ENCODE assay signal across 1 cellular context in the genomic region with DNA sequence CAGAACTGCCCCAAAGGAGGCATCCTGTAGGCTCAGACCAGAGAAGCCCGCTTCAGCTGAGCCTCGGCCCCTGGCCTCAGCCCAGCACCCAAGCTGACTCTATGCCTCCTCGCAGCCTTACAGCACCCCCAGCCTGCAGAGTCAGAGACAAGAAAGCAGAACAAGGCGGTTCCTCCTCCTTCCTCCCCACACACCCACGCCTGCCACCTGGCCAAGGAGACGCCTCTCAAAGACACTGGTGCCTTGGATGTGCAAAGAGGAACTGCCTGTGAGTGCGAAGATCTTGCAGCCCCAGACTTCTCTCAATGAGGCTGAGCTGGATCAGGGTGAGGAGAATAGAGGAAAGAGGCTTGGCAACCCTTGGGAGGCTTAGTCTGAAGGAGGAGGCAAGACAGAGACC.
TF ChIP-seq lines count a peak whose summit lies in the region.

No MANE protein-coding gene starts in this region.

TF ChIP-seq in K562, 482 proteins besides CTCF, POLR2A, EP300 and RAD21 (continues in another document):
- TF ChIP-seq ZNF212 (CRISPR knock-in tag; IDR thresholded peaks at IDR 0.05) = no peak
- no peak for TF ChIP-seq HNRNPL (IDR thresholded peaks at IDR 0.05; ENCODE audit: low read depth, low read length)
- TF ChIP-seq ZNF282 (CRISPR knock-in tag; IDR thresholded peaks at IDR 0.05) = no peak
- no peak for TF ChIP-seq ZNF274 (IDR thresholded peaks at IDR 0.05; ENCODE audit: borderline replicate concordance, low read depth, low read length)
- no peak for TF ChIP-seq SRSF9 (IDR thresholded peaks at IDR 0.05; ENCODE audit: borderline replicate concordance, low read depth, low read length)
- peak; percentile 88 for TF ChIP-seq CTBP1 (IDR thresholded peaks at IDR 0.05; ENCODE audit: borderline replicate concordance)
- TF ChIP-seq NFRKB (IDR thresholded peaks at IDR 0.05; ENCODE audit: low read depth) = no peak
- TF ChIP-seq ZFP36 (IDR thresholded peaks at IDR 0.05; ENCODE audit: low read depth, low read length, partially characterized antibody) = no peak
- no peak for TF ChIP-seq ZBTB40 (IDR thresholded peaks at IDR 0.05)
- no peak for TF ChIP-seq ZBTB40 (CRISPR knock-in tag; IDR thresholded peaks at IDR 0.05)
- 0 out of 2 replicates have a peak, but pooled peaks have one; percentile 22 for TF ChIP-seq BHLHE40 (IDR thresholded peaks at IDR 0.05; ENCODE audit: low read length)
- TF ChIP-seq MTA3 (IDR thresholded peaks at IDR 0.05; ENCODE audit: borderline replicate concordance) = no peak
- no peak for TF ChIP-seq NR0B1 (IDR thresholded peaks at IDR 0.05; ENCODE audit: partially characterized antibody)
- TF ChIP-seq CBFA2T3 (IDR thresholded peaks at IDR 0.05) = peak; percentile 32
- TF ChIP-seq KAT2B (IDR thresholded peaks at IDR 0.05; ENCODE audit: low read depth, low read length) = no peak
- TF ChIP-seq HINFP (tag; conservative IDR thresholded peaks at IDR 0.05; ENCODE audit: low read depth) = no peak
- peak; percentile 58; the same call in 1 of the 2 replicates for TF ChIP-seq TFAP4 (CRISPR knock-in tag; IDR thresholded peaks at IDR 0.05; ENCODE audit: borderline replicate concordance)
- no peak for TF ChIP-seq PHB (CRISPR knock-in tag; IDR thresholded peaks at IDR 0.05)
- no peak for TF ChIP-seq NBN (IDR thresholded peaks at IDR 0.05; ENCODE audit: low read depth)
- peak; percentile 79; the same call in 1 of the 2 replicates for TF ChIP-seq ZNF263 (CRISPR knock-in tag; IDR thresholded peaks at IDR 0.05; ENCODE audit: borderline replicate concordance)
- TF ChIP-seq ZBTB8A (IDR thresholded peaks at IDR 0.05; ENCODE audit: partially characterized antibody) = no peak
- no peak for TF ChIP-seq CEBPB (tag; IDR thresholded peaks at IDR 0.05)
- TF ChIP-seq SFPQ (IDR thresholded peaks at IDR 0.05; ENCODE audit: low read depth, low read length) = no peak
- TF ChIP-seq FOS (IDR thresholded peaks at IDR 0.05; ENCODE audit: extremely low read depth, insufficient read length) = no peak
- no peak for TF ChIP-seq TGIF2 (CRISPR knock-in tag; IDR thresholded peaks at IDR 0.05)
- TF ChIP-seq ZNF830 (CRISPR knock-in tag; IDR thresholded peaks at IDR 0.05) = no peak
- no peak for TF ChIP-seq SMARCE1 (IDR thresholded peaks at IDR 0.05)
- no peak for TF ChIP-seq TBP (optimal IDR thresholded peaks at IDR 0.05; ENCODE audit: low read depth, low read length)
- TF ChIP-seq, protein P1, sequence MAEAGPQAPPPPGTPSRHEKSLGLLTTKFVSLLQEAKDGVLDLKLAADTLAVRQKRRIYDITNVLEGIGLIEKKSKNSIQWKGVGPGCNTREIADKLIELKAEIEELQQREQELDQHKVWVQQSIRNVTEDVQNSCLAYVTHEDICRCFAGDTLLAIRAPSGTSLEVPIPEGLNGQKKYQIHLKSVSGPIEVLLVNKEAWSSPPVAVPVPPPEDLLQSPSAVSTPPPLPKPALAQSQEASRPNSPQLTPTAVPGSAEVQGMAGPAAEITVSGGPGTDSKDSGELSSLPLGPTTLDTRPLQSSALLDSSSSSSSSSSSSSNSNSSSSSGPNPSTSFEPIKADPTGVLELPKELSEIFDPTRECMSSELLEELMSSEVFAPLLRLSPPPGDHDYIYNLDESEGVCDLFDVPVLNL (CRISPR knock-in tag; IDR thresholded peaks at IDR 0.05; ENCODE audit: low read depth) = no peak
- 0 out of 2 replicates have a peak, but pooled peaks have one; percentile 34 for TF ChIP-seq ZEB2 (IDR thresholded peaks at IDR 0.05)
- TF ChIP-seq, protein P2, sequence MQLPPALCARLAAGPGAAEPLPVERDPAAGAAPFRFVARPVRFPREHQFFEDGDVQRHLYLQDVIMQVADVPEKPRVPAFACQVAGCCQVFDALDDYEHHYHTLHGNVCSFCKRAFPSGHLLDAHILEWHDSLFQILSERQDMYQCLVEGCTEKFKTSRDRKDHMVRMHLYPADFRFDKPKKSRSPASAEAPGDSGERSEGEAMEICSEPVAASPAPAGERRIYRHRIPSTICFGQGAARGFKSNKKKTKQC (CRISPR knock-in tag; IDR thresholded peaks at IDR 0.05) = no peak
- peak in 1 of 2 experiments; percentile 39 for TF ChIP-seq E2F6 (IDR thresholded peaks at IDR 0.05; ENCODE audit: borderline replicate concordance in 1 of 2, extremely low read depth in 1 of 2, insufficient read depth in 1 of 2, insufficient read length in 1 of 2, low read depth in 1 of 2, low read length in 1 of 2, poor library complexity in 1 of 2, severe bottlenecking in 1 of 2)
- TF ChIP-seq ETS2 (tag; IDR thresholded peaks at IDR 0.05; ENCODE audit: borderline replicate concordance, poor library complexity, severe bottlenecking) = no peak
- no peak for TF ChIP-seq FOSL1 (tag; conservative IDR thresholded peaks at IDR 0.05)
- TF ChIP-seq TSHZ1 (CRISPR knock-in tag; IDR thresholded peaks at IDR 0.05) = no peak
- no peak for TF ChIP-seq PURB (CRISPR knock-in tag; IDR thresholded peaks at IDR 0.05; ENCODE audit: low read depth)
- no peak for TF ChIP-seq PHF20 (IDR thresholded peaks at IDR 0.05; ENCODE audit: partially characterized antibody)
